In genomic region chr17:48997827-48998556, GRCh38 we compare ENCODE assay signal across 8 cellular contexts. TPM values are rescaled to one million over a fixed set of nuclear protein-coding genes. Genes with fewer than 3 reads are reported as not detected.
A peak's percentile ranks its signal among the peaks of the same experiment; 100 is the strongest.
DNase-seq lines count a peak whose midpoint lies in the region; ATAC-seq and TF ChIP-seq lines count a peak whose summit lies in the region.
"Had no signal": no experiment of that assay in that cellular context is flagged by ENCODE, and none has a peak within 500 bp of the region (broad histone marks: within the 10 kb centered on the region; RNA-seq: fewer than 3 reads in every experiment).

No MANE protein-coding gene starts in this region.

- ATAC-seq in GM18909 (IDR thresholded peaks at IDR 0.05; ENCODE audit: poor library complexity, unreplicated experiment) (no peak), HG03521 (IDR thresholded peaks at IDR 0.05; ENCODE audit: unreplicated experiment) (no peak), body of pancreas (no peak)

- TF ChIP-seq EP300 in esophagus muscularis mucosa (IDR thresholded peaks at IDR 0.05), result no peak

- 4% methylated on average over 39 of the region's 58 CpGs for WGBS in esophagus muscularis mucosa
- 4 to 7% methylated on average over 31 to 49 of the region's 58 CpGs for WGBS in body of pancreas, 2 donors

- H3K27ac ChIP-seq in Peyer's patch (no peak overlapping the region), esophagus muscularis mucosa (replicated peaks in 1 of 4) (no peak overlapping the region), body of pancreas (no peak overlapping the region)

- H3K27me3 ChIP-seq in Peyer's patch, result peaks cover 0 to 67% of the 10 kb centered on the region in 2 donors
- peaks cover 16 to 100% (median 86%) of the 10 kb centered on the region in 4 donors for H3K27me3 ChIP-seq in esophagus muscularis mucosa
- H3K27me3 ChIP-seq in body of pancreas, result peaks cover 7 to 63% of the 10 kb centered on the region in 2 donors

- H3K9me3 ChIP-seq in Peyer's patch, result no peaks in the 10 kb centered on the region
- no peaks in the 10 kb centered on the region for H3K9me3 ChIP-seq in esophagus muscularis mucosa
- H3K9me3 ChIP-seq in body of pancreas, result no peaks in the 10 kb centered on the region

- intact Hi-C loops in esophagus muscularis mucosa (cut with DNase I), result no loop called here
- intact Hi-C loops in body of pancreas (cut with DNase I), result no loop called here

- peak; percentile 49 for DNase-seq in GM20000 (ENCODE audit: low spot score)
- DNase-seq in Peyer's patch, result no peak
- peak; percentile 77 for DNase-seq in esophagus muscularis mucosa (ENCODE audit: extremely low spot score)
- peak; percentile 69 for DNase-seq in retina
- no peak for DNase-seq in body of pancreas

- H3K4me3 ChIP-seq in Peyer's patch, result peak overlapping the region in 3 of 4 donors; percentile 34 to 40 (median 40)
- peak overlapping the region; percentile 16 to 45 (median 32) for H3K4me3 ChIP-seq in esophagus muscularis mucosa
- no peak overlapping the region for H3K4me3 ChIP-seq in body of pancreas

- no peaks in the 10 kb centered on the region for H3K36me3 ChIP-seq in Peyer's patch
- no peaks in the 10 kb centered on the region for H3K36me3 ChIP-seq in esophagus muscularis mucosa
- H3K36me3 ChIP-seq in body of pancreas (replicated peaks in 1 of 2; ENCODE audit: insufficient read depth in 1 of 2, low read depth in 2 of 2), result no peaks in the 10 kb centered on the region

- H3K4me1 ChIP-seq in Peyer's patch (peaks cover 3 to 32% (median 19%) of the 10 kb centered on the region in 4 donors), esophagus muscularis mucosa (peaks cover 30 to 37% (median 33%) of the 10 kb centered on the region in 4 donors), body of pancreas (peaks cover 31% of the 10 kb centered on the region)

- TF ChIP-seq POLR2A in Peyer's patch (IDR thresholded peaks at IDR 0.05) (no peak), esophagus muscularis mucosa (IDR thresholded peaks at IDR 0.05; ENCODE audit: low read depth) (no peak), body of pancreas (IDR thresholded peaks at IDR 0.05) (no peak)

- TF ChIP-seq CTCF in GM20000 (IDR thresholded peaks at IDR 0.05; ENCODE audit: extremely low read depth, missing control alignments) (no peak), Peyer's patch (IDR thresholded peaks at IDR 0.05) (no peak), esophagus muscularis mucosa (IDR thresholded peaks at IDR 0.05) (no peak), body of pancreas (IDR thresholded peaks at IDR 0.05) (no peak)

RNA-seq across cellular contexts. Expression of gene IGF2BP1, which starts 0.8 kb away (rescaled TPM):
- total RNA-seq in Peyer's patch, result under 1 TPM in 1 of 4 donors, not detected in 3; 0.54 TPM
- total RNA-seq in esophagus muscularis mucosa, result not detected
- not detected for total RNA-seq in body of pancreas

RNA-seq across cellular contexts. Expression of gene GIP, which starts 29.6 kb away (rescaled TPM):
- total RNA-seq in Peyer's patch (not detected), esophagus muscularis mucosa (not detected), body of pancreas (not detected)
- total RNA-seq: activated naive CD4-positive, alpha-beta T cell treated with anti-CD3 and anti-CD28 coated beads, Interleukin-2, amount 50 U/mL, for 72 hours had no signal

RNA-seq across cellular contexts. Expression of gene SNF8, which starts 53.4 kb away (rescaled TPM):
- total RNA-seq in Peyer's patch (10 to 100 TPM; 60.2 to 80.9 (median 66.4) TPM), esophagus muscularis mucosa (10 to 100 TPM; 80.6 to 97.1 (median 92.3) TPM), body of pancreas (10 to 100 TPM; 35.9 to 39.4 TPM)

Comparison
In these comparisons a context has a peak if more than half of its experiments do, and no peak if none do; other contexts are left out.
1. DNase-seq: peak in GM20000 (single experiment), esophagus muscularis mucosa (single experiment) and retina (single experiment); none in Peyer's patch (0 of 3) and body of pancreas (0 of 4).
2. H3K4me3 ChIP-seq: peak in Peyer's patch (3 of 4) and esophagus muscularis mucosa (4 of 4); none in body of pancreas (0 of 2).